8 cellular contexts compared by ENCODE assay signal in genomic region chr1:192489748-192490147, GRCh38.
A peak's percentile ranks its signal among the peaks of the same experiment; 100 is the strongest.
DNase-seq lines count a peak whose midpoint lies in the region; ATAC-seq and TF ChIP-seq lines count a peak whose summit lies in the region.

No MANE protein-coding gene starts in this region.

- H3K27me3 Mint-ChIP-seq in activated B cell treated with CpG ODN at 0.5 μM for 24 hours: peaks cover 5% of the 10 kb centered on the region

- H3K4me1 Mint-ChIP-seq in activated B cell treated with CpG ODN at 0.5 μM for 24 hours: peaks cover 6% of the 10 kb centered on the region
- H3K4me1 Mint-ChIP-seq in stimulated activated effector memory CD8-positive, alpha-beta T cell treated with anti-CD3 and anti-CD28 coated beads, Interleukin-12 subunit alpha, Interleukin-12 subunit beta, amount 100 ng/mL, for 72 hours: no peaks in the 10 kb centered on the region

- peak; percentile 41 for DNase-seq in NCI-H2029 (lab: John Stamatoyannopoulos, UW)
- DNase-seq in NCI-H2029 treated with DMSO at 0.1 percent for 48 hours (lab: John Stamatoyannopoulos, UW): no peak
- peak; percentile 56 for DNase-seq in NAMALWA (ENCODE audit: low spot score)
- no peak for DNase-seq in activated B cell treated with CpG ODN at 0.5 μM for 24 hours
- peak; percentile 51 for DNase-seq in left cardiac atrium
- DNase-seq in stimulated activated effector memory CD8-positive, alpha-beta T cell treated with anti-CD3 and anti-CD28 coated beads, Interleukin-12 subunit alpha, Interleukin-12 subunit beta, amount 100 ng/mL, for 72 hours (ENCODE audit: low spot score in 2 of 2): no peak
- DNase-seq in DMS79 treated with DMSO at 0.1 percent for 48 hours (lab: John Stamatoyannopoulos, UW): no peak

- H3K9me3 Mint-ChIP-seq in activated B cell treated with CpG ODN at 0.5 μM for 24 hours: no peaks in the 10 kb centered on the region
- no peaks in the 10 kb centered on the region for H3K9me3 Mint-ChIP-seq in stimulated activated effector memory CD8-positive, alpha-beta T cell treated with anti-CD3 and anti-CD28 coated beads, Interleukin-12 subunit alpha, Interleukin-12 subunit beta, amount 100 ng/mL, for 72 hours

- CTCF ChIA-PET in activated B cell treated with CpG ODN at 0.5 μM for 24 hours (lab: Charles Lee): interaction anchor here (1.0 kb wide), 1 partner anchor 13 kb away, joined by 4 read pairs; no protein-coding TSS in a partner anchor

- H3K36me3 Mint-ChIP-seq in activated B cell treated with CpG ODN at 0.5 μM for 24 hours (ENCODE audit: low read depth): no peaks in the 10 kb centered on the region
- no peaks in the 10 kb centered on the region for H3K36me3 Mint-ChIP-seq in stimulated activated effector memory CD8-positive, alpha-beta T cell treated with anti-CD3 and anti-CD28 coated beads, Interleukin-12 subunit alpha, Interleukin-12 subunit beta, amount 100 ng/mL, for 72 hours

- no peak overlapping the region for H3K27ac Mint-ChIP-seq in activated B cell treated with CpG ODN at 0.5 μM for 24 hours
- no peak overlapping the region for H3K27ac Mint-ChIP-seq in stimulated activated effector memory CD8-positive, alpha-beta T cell treated with anti-CD3 and anti-CD28 coated beads, Interleukin-12 subunit alpha, Interleukin-12 subunit beta, amount 100 ng/mL, for 72 hours

- no peak for TF ChIP-seq CTCF in activated B cell treated with CpG ODN at 0.5 μM for 24 hours (IDR thresholded peaks at IDR 0.05)

- peak; percentile 95 for ATAC-seq in GM21786 (IDR thresholded peaks at IDR 0.05; ENCODE audit: unreplicated experiment)
- peak; percentile 75 for ATAC-seq in activated B cell treated with CpG ODN at 0.5 μM for 24 hours (ENCODE audit: low read depth)
- ATAC-seq in left cardiac atrium: peak; percentile 75 to 93
- peak; percentile 92 for ATAC-seq in stimulated activated effector memory CD8-positive, alpha-beta T cell treated with anti-CD3 and anti-CD28 coated beads, Interleukin-12 subunit alpha, Interleukin-12 subunit beta, amount 100 ng/mL, for 72 hours

- H3K4me3 Mint-ChIP-seq in activated B cell treated with CpG ODN at 0.5 μM for 24 hours: no peak overlapping the region
- H3K4me3 Mint-ChIP-seq in stimulated activated effector memory CD8-positive, alpha-beta T cell treated with anti-CD3 and anti-CD28 coated beads, Interleukin-12 subunit alpha, Interleukin-12 subunit beta, amount 100 ng/mL, for 72 hours: no peak overlapping the region

- POLR2A ChIA-PET in activated B cell treated with CpG ODN at 0.5 μM for 24 hours (lab: Charles Lee): no interaction called here

- intact Hi-C loops in activated B cell treated with CpG ODN at 0.5 μM for 24 hours (cut with micrococcal nuclease) (no loop called here), left cardiac atrium (cut with DNase I) (loop anchor here in 1 of 2 donors (10.0 kb wide), 1 partner anchor 115 kb away; no protein-coding TSS in a partner anchor)

Comparison
In these comparisons a context has a peak if more than half of its experiments do, and no peak if none do; other contexts are left out.
1. DNase-seq: peak in NCI-H2029 (single experiment), NAMALWA (single experiment) and left cardiac atrium (single experiment); none in NCI-H2029 treated with DMSO at 0.1 percent for 48 hours (single experiment), activated B cell treated with CpG ODN at 0.5 μM for 24 hours (single experiment), stimulated activated effector memory CD8-positive, alpha-beta T cell treated with anti-CD3 and anti-CD28 coated beads, Interleukin-12 subunit alpha, Interleukin-12 subunit beta, amount 100 ng/mL, for 72 hours (0 of 2) and DMS79 treated with DMSO at 0.1 percent for 48 hours (single experiment).
2. Peak in every context shown above with its lines, with median percentiles within 50 percentile points of each other: ATAC-seq.